Comparison of ENCODE assay signal across 21 cellular contexts in genomic region chr12:70180140-70180539, GRCh38.
A peak's percentile ranks its signal among the peaks of the same experiment; 100 is the strongest.
DNase-seq lines count a peak whose midpoint lies in the region; ATAC-seq, FAIRE-seq and TF ChIP-seq lines count a peak whose summit lies in the region.
"Had no signal": no experiment of that assay in that cellular context is flagged by ENCODE, and none has a peak within 500 bp of the region (broad histone marks: within the 10 kb centered on the region; RNA-seq: fewer than 3 reads in every experiment).

No MANE protein-coding gene starts in this region.

- H4K8ac ChIP-seq in H1 (ENCODE audit: extremely low read depth, insufficient read depth, low read length), result no peak overlapping the region

- H3K36me3 ChIP-seq in liver (ENCODE audit: control insufficient read depth in 4 of 4, insufficient read depth in 3 of 4, low read depth in 1 of 4, low read length in 3 of 4), result no peaks in the 10 kb centered on the region
- H3K36me3 ChIP-seq in HepG2 (replicated peaks in 1 of 2; ENCODE audit: control insufficient read depth in 1 of 2, insufficient read depth in 2 of 2, low read length in 2 of 2), result no peaks in the 10 kb centered on the region
- no peaks in the 10 kb centered on the region for H3K36me3 ChIP-seq in H1 (ENCODE audit: control insufficient read depth in 2 of 4, insufficient read depth in 4 of 4, low read length in 3 of 4)
- H3K36me3 ChIP-seq in body of pancreas (replicated peaks in 1 of 2; ENCODE audit: insufficient read depth in 1 of 2, low read depth in 2 of 2), result no peaks in the 10 kb centered on the region
- H3K36me3 ChIP-seq: BLaER1, Peyer's patch, right atrium auricular region, SJCRH30, vagina had no signal

- H3K79me1 ChIP-seq in H1 (ENCODE audit: low read depth, low read length), result no peaks in the 10 kb centered on the region

- H3K9ac ChIP-seq in liver (ENCODE audit: low read depth in 1 of 2, low read length in 2 of 2) (no peak overlapping the region), HepG2 (ENCODE audit: insufficient read depth, low read depth, low read length) (no peak overlapping the region), H1 (replicated peaks in 1 of 4; ENCODE audit: extremely low read depth in 1 of 4, low read depth in 3 of 4, low read length in 3 of 4) (no peak overlapping the region)
- H3K9ac ChIP-seq: BLaER1 had no signal

- no peak overlapping the region for H2BK5ac ChIP-seq in H1 (ENCODE audit: low read depth, low read length)

- no peaks in the 10 kb centered on the region for H4K20me1 ChIP-seq in HepG2 (ENCODE audit: insufficient read depth, low read length)
- H4K20me1 ChIP-seq in H1 (replicated peaks in 1 of 2; ENCODE audit: control insufficient read depth in 1 of 2, insufficient read depth in 2 of 2, low read length in 2 of 2), result no peaks in the 10 kb centered on the region
- H4K20me1 ChIP-seq: BLaER1 had no signal

- in situ Hi-C loops in HepG2 (cut with HindIII; ENCODE audit: extremely low pct_ligation_motif_present, low pct_unique_long_range_greater_than_20kb), result no loop called here

- H3K9me3 ChIP-seq in liver (ENCODE audit: control insufficient read depth in 4 of 4, low read length in 3 of 4), result no peaks in the 10 kb centered on the region
- no peaks in the 10 kb centered on the region for H3K9me3 ChIP-seq in HepG2 (ENCODE audit: low read length)
- H3K9me3 ChIP-seq in H1 (ENCODE audit: insufficient read depth in 2 of 2, low read depth in 1 of 2, low read length in 1 of 2), result peaks cover 0 to 7% of the 10 kb centered on the region in 2 experiments; a peak in 1 of 4 replicates
- no peaks in the 10 kb centered on the region for H3K9me3 ChIP-seq in body of pancreas
- H3K9me3 ChIP-seq: Peyer's patch, SJCRH30, vagina had no signal

- H4K91ac ChIP-seq in H1 (replicated peaks; ENCODE audit: insufficient read length, low read length), result no peak overlapping the region

- H3K23ac ChIP-seq in H1 (ENCODE audit: insufficient read length), result no peak overlapping the region

- BruUV-seq in HepG2 (replicated peaks; lab: Mats Ljungman, UMichigan), result no TSS peak

- TF ChIP-seq CTCF in liver (IDR thresholded peaks at IDR 0.05; ENCODE audit: low read depth, low read length, missing input control) (no peak), HepG2 (CRISPR knock-in tag; IDR thresholded peaks at IDR 0.05) (no peak), H1 (IDR thresholded peaks at IDR 0.05; ENCODE audit: control extremely low read depth in 1 of 3, insufficient read depth in 1 of 3, low read depth in 1 of 3, low read length in 3 of 3) (no peak), foreskin fibroblast (IDR thresholded peaks at IDR 0.05; ENCODE audit: low read depth, low read length) (no peak), body of pancreas (IDR thresholded peaks at IDR 0.05) (no peak)

- no peak overlapping the region for H2BK20ac ChIP-seq in H1 (ENCODE audit: low read length)

- H3K4me1 ChIP-seq in liver (ENCODE audit: control insufficient read depth in 4 of 4, insufficient read depth in 4 of 4, low read length in 3 of 4) (peaks cover 0 to 3% (median 0%) of the 10 kb centered on the region in 4 donors), HepG2 (ENCODE audit: insufficient read depth, low read length) (no peaks in the 10 kb centered on the region), H1 (replicated peaks in 1 of 4; ENCODE audit: control insufficient read depth in 3 of 4, insufficient read depth in 4 of 4, low read length in 3 of 4) (0 out of 7 replicates have a peak, but pooled peaks cover 0 to 2% (median 0%) of the 10 kb centered on the region in 4 experiments), body of pancreas (no peaks in the 10 kb centered on the region)
- H3K4me1 ChIP-seq: BLaER1, Peyer's patch, right atrium auricular region, SJCRH30, vagina had no signal

- POLR2A ChIA-PET in HepG2 (lab: Yijun Ruan, JAX), result no interaction called here
- POLR2A ChIA-PET in H1 (lab: Charles Lee; ENCODE audit: partially characterized antibody), result no interaction called here

- TF ChIP-seq POLR2A in HepG2 (IDR thresholded peaks at IDR 0.05; ENCODE audit: insufficient read depth in 1 of 2, low read depth in 2 of 2, low read length in 2 of 2), result no peak
- no peak for TF ChIP-seq POLR2A in H1 (IDR thresholded peaks at IDR 0.05; ENCODE audit: control extremely low read depth in 1 of 2, low read depth in 2 of 2, low read length in 2 of 2)
- no peak for TF ChIP-seq POLR2A in body of pancreas (IDR thresholded peaks at IDR 0.05)

- H3K4me3 ChIP-seq in liver (ENCODE audit: low read depth in 1 of 3, low read length in 3 of 3), result no peak overlapping the region
- H3K4me3 ChIP-seq in HepG2 (replicated peaks in 1 of 3; ENCODE audit: insufficient read depth in 1 of 3, low read depth in 2 of 3, low read length in 3 of 3), result no peak overlapping the region
- no peak overlapping the region for H3K4me3 ChIP-seq in H1 (ENCODE audit: extremely low read depth in 1 of 4, insufficient read depth in 2 of 4, low read depth in 3 of 4, low read length in 4 of 4)
- no peak overlapping the region for H3K4me3 ChIP-seq in foreskin fibroblast (ENCODE audit: low read depth in 1 of 2, low read length in 2 of 2)
- H3K4me3 ChIP-seq in body of pancreas, result no peak overlapping the region
- H3K4me3 ChIP-seq: BLaER1, Peyer's patch, right atrium auricular region, SJCRH30, vagina had no signal

- whole genome bisulfite sequencing in liver, result 34% methylated on average over 3 of the region's 3 CpGs
- 15% methylated on average over 3 of the region's 3 CpGs for WGBS in HepG2 (ENCODE audit: low lambda C conversion rate)
- 93% methylated on average over 3 of the region's 3 CpGs; no CpG with 5 or more reads in 1 of the 2 experiments for WGBS in H1 (ENCODE audit: extremely low coverage in 1 of 2, insufficient coverage in 1 of 2, insufficient read length in 1 of 2, insufficient replicate concordance in 2 of 2, low coverage in 1 of 2, low lambda C conversion rate in 2 of 2, missing lambda C conversion rate in 1 of 2), 2 experiments
- 62 to 64% methylated on average over 3 of the region's 3 CpGs for WGBS in body of pancreas, 2 donors

- no peak overlapping the region for H4K5ac ChIP-seq in H1 (ENCODE audit: insufficient read length, low read depth, low read length)

- no peak overlapping the region for H2AK5ac ChIP-seq in H1 (ENCODE audit: low read depth, low read length)

- no peaks in the 10 kb centered on the region for H3K27me3 Mint-ChIP-seq in activated T-helper 1 cell treated with anti-CD3 and anti-CD28 coated beads, Interleukin-12 subunit alpha, Interleukin-12 subunit beta, Interleukin-2, Interleukin-4 antibody, amounts not matched to agents 30 ng/mL and 10 ng/mL and 1 ng/mL, durations not matched to agents 14 hours and 24 hours and 36 hours (ENCODE audit: insufficient read depth)
- H3K27me3 Mint-ChIP-seq: activated CD4-positive, alpha-beta T cell treated with anti-CD3 and anti-CD28 coated beads, Interleukin-2, amount 10 ng/mL, durations not matched to agents 7 days and 5 days had no signal

- intact Hi-C loops in HepG2 (cut with micrococcal nuclease; ENCODE audit: unreplicated experiment) (no loop called here), body of pancreas (cut with DNase I) (no loop called here)
- intact Hi-C loops in activated T-helper 1 cell treated with anti-CD3 and anti-CD28 coated beads, Interleukin-12 subunit alpha, Interleukin-12 subunit beta, Interleukin-2, Interleukin-4 antibody, amounts not matched to agents 30 ng/mL and 10 ng/mL and 1 ng/mL, durations not matched to agents 14 hours and 24 hours and 36 hours (cut with micrococcal nuclease), result no loop called here

- H3K27me3 ChIP-seq in liver (ENCODE audit: control insufficient read depth in 4 of 4, insufficient read depth in 4 of 4, low read length in 3 of 4) (no peaks in the 10 kb centered on the region), HepG2 (ENCODE audit: control insufficient read depth in 1 of 2, insufficient read depth in 2 of 2, low read length in 2 of 2) (no peaks in the 10 kb centered on the region), H1 (replicated peaks in 1 of 4; ENCODE audit: control insufficient read depth in 3 of 4, extremely low read depth in 1 of 4, insufficient read depth in 3 of 4, low read length in 3 of 4) (no peaks in the 10 kb centered on the region), body of pancreas (no peaks in the 10 kb centered on the region)
- H3K27me3 ChIP-seq: BLaER1, Peyer's patch, right atrium auricular region, SJCRH30, vagina had no signal

- H2BK120ac ChIP-seq in H1 (replicated peaks; ENCODE audit: low read depth, low read length), result no peak overlapping the region

- H3K36me3 Mint-ChIP-seq in activated T-helper 1 cell treated with anti-CD3 and anti-CD28 coated beads, Interleukin-12 subunit alpha, Interleukin-12 subunit beta, Interleukin-2, Interleukin-4 antibody, amounts not matched to agents 30 ng/mL and 10 ng/mL and 1 ng/mL, durations not matched to agents 14 hours and 24 hours and 36 hours (ENCODE audit: low read depth), result no peaks in the 10 kb centered on the region

- no peak overlapping the region for H3K56ac ChIP-seq in H1 (replicated peaks; ENCODE audit: insufficient read length, low read depth, low read length)

- DNase-seq in HepG2 (ENCODE audit: low spot score), result no peak
- no peak for DNase-seq in H1 (ENCODE audit: low read depth in 1 of 2, low spot score in 2 of 2)
- peak; percentile 52 for DNase-seq in mucosa of gallbladder (ENCODE audit: low spot score)
- DNase-seq in activated T-helper 1 cell treated with anti-CD3 and anti-CD28 coated beads, Interleukin-12 subunit alpha, Interleukin-12 subunit beta, Interleukin-2, Interleukin-4 antibody, amounts not matched to agents 30 ng/mL and 10 ng/mL and 1 ng/mL, durations not matched to agents 14 hours and 24 hours and 36 hours (ENCODE audit: low spot score), result no peak
- DNase-seq in foreskin fibroblast, result no peak
- no peak for DNase-seq in Kasumi-1 (lab: John Stamatoyannopoulos, UW)
- DNase-seq in body of pancreas, result no peak
- DNase-seq: activated CD4-positive, alpha-beta T cell treated with anti-CD3 and anti-CD28 coated beads, Interleukin-2, amount 10 ng/mL, durations not matched to agents 7 days and 5 days; activated effector memory CD4-positive, alpha-beta T cell treated with Interleukin-2 at 50 U/mL for 16 hours; foreskin melanocyte; NCI-H1105; NK-92 treated with Interleukin-12 subunit alpha and Interleukin-12 subunit beta, amount 100 ng/mL, for 24 hours; T-helper 1 cell had no signal

- no peaks in the 10 kb centered on the region for H3K9me3 Mint-ChIP-seq in activated T-helper 1 cell treated with anti-CD3 and anti-CD28 coated beads, Interleukin-12 subunit alpha, Interleukin-12 subunit beta, Interleukin-2, Interleukin-4 antibody, amounts not matched to agents 30 ng/mL and 10 ng/mL and 1 ng/mL, durations not matched to agents 14 hours and 24 hours and 36 hours
- H3K9me3 Mint-ChIP-seq: activated CD4-positive, alpha-beta T cell treated with anti-CD3 and anti-CD28 coated beads, Interleukin-2, amount 10 ng/mL, durations not matched to agents 7 days and 5 days had no signal

- H3K14ac ChIP-seq in H1 (ENCODE audit: insufficient read length), result no peak overlapping the region

- H2BK12ac ChIP-seq in H1 (ENCODE audit: low read depth, low read length), result no peak overlapping the region

- TF ChIP-seq RAD21 in liver (IDR thresholded peaks at IDR 0.05) (no peak), HepG2 (CRISPR knock-in tag; IDR thresholded peaks at IDR 0.05) (no peak), H1 (IDR thresholded peaks at IDR 0.05 in 1 of 2, conservative IDR thresholded peaks at IDR 0.05 in 1 of 2; ENCODE audit: low read depth in 2 of 2, low read length in 2 of 2) (no peak)

- H3K27ac Mint-ChIP-seq in activated T-helper 1 cell treated with anti-CD3 and anti-CD28 coated beads, Interleukin-12 subunit alpha, Interleukin-12 subunit beta, Interleukin-2, Interleukin-4 antibody, amounts not matched to agents 30 ng/mL and 10 ng/mL and 1 ng/mL, durations not matched to agents 14 hours and 24 hours and 36 hours, result no peak overlapping the region
- H3K27ac Mint-ChIP-seq: activated CD4-positive, alpha-beta T cell treated with anti-CD3 and anti-CD28 coated beads, Interleukin-2, amount 10 ng/mL, durations not matched to agents 7 days and 5 days had no signal

- no peak overlapping the region for H3K27ac ChIP-seq in liver (ENCODE audit: low read depth in 1 of 2, low read length in 2 of 2)
- H3K27ac ChIP-seq in HepG2 (ENCODE audit: extremely low read length, insufficient read depth, low read length), result no peak overlapping the region
- no peak overlapping the region for H3K27ac ChIP-seq in H1 (ENCODE audit: low read depth, low read length)
- H3K27ac ChIP-seq in body of pancreas, result no peak overlapping the region
- H3K27ac ChIP-seq: BLaER1, Peyer's patch, right atrium auricular region, SJCRH30, vagina, VCaP had no signal

- H3K4me2 ChIP-seq in HepG2 (ENCODE audit: low read depth, low read length) (no peak overlapping the region), H1 (ENCODE audit: insufficient read depth in 1 of 2, low read depth in 2 of 2, low read length in 2 of 2) (no peak overlapping the region)
- H3K4me2 ChIP-seq: BLaER1 had no signal

- no peak overlapping the region for H3K4me3 Mint-ChIP-seq in activated T-helper 1 cell treated with anti-CD3 and anti-CD28 coated beads, Interleukin-12 subunit alpha, Interleukin-12 subunit beta, Interleukin-2, Interleukin-4 antibody, amounts not matched to agents 30 ng/mL and 10 ng/mL and 1 ng/mL, durations not matched to agents 14 hours and 24 hours and 36 hours
- H3K4me3 Mint-ChIP-seq: activated CD4-positive, alpha-beta T cell treated with anti-CD3 and anti-CD28 coated beads, Interleukin-2, amount 10 ng/mL, durations not matched to agents 7 days and 5 days had no signal

- H2BK15ac ChIP-seq in H1 (ENCODE audit: low read length), result no peak overlapping the region

- H3K79me2 ChIP-seq in HepG2 (ENCODE audit: insufficient read depth, low read length) (no peaks in the 10 kb centered on the region), H1 (ENCODE audit: control insufficient read depth in 1 of 2, insufficient read depth in 2 of 2, low read length in 2 of 2) (no peaks in the 10 kb centered on the region)

- H3K23me2 ChIP-seq in H1 (ENCODE audit: low read depth, low read length), result no peaks in the 10 kb centered on the region

- no peak for TF ChIP-seq EP300 in HepG2 (IDR thresholded peaks at IDR 0.05; ENCODE audit: low read depth in 2 of 2, low read length in 2 of 2)
- no peak for TF ChIP-seq EP300 in HepG2 (CRISPR knock-in tag; IDR thresholded peaks at IDR 0.05; ENCODE audit: borderline replicate concordance)
- TF ChIP-seq EP300 in H1 (IDR thresholded peaks at IDR 0.05; ENCODE audit: borderline replicate concordance in 1 of 2, low read depth in 2 of 2, low read length in 2 of 2), result no peak

- ATAC-seq in HepG2 (no peak), body of pancreas (no peak)

- H2AFZ ChIP-seq in HepG2 (ENCODE audit: low read length) (no peak overlapping the region), H1 (ENCODE audit: low read length) (peak overlapping the region; percentile 88; the same call in 1 of the 2 replicates)

- CTCF ChIA-PET in HepG2 (lab: Yijun Ruan, JAX; ENCODE audit: low intra/inter-chr PET ratio, low total read pairs), result no interaction called here
- CTCF ChIA-PET in H1 (lab: Charles Lee; ENCODE audit: partially characterized antibody), result interaction anchor here (0.7 kb wide), 1 partner anchor 8 kb away, joined by 3 read pairs; no protein-coding TSS in a partner anchor

- no peak overlapping the region for H3K18ac ChIP-seq in H1 (ENCODE audit: extremely low read depth, low read length)

- FAIRE-seq in HepG2 (lab: Jason Lieb, UNC) (no peak), H1 (lab: Jason Lieb, UNC) (no peak)
- FAIRE-seq: A204.1 had no signal

- no peaks in the 10 kb centered on the region for H3K4me1 Mint-ChIP-seq in activated T-helper 1 cell treated with anti-CD3 and anti-CD28 coated beads, Interleukin-12 subunit alpha, Interleukin-12 subunit beta, Interleukin-2, Interleukin-4 antibody, amounts not matched to agents 30 ng/mL and 10 ng/mL and 1 ng/mL, durations not matched to agents 14 hours and 24 hours and 36 hours (ENCODE audit: low read depth)
- H3K4me1 Mint-ChIP-seq: activated CD4-positive, alpha-beta T cell treated with anti-CD3 and anti-CD28 coated beads, Interleukin-2, amount 10 ng/mL, durations not matched to agents 7 days and 5 days had no signal

- no peak overlapping the region for H3K4ac ChIP-seq in H1 (replicated peaks; ENCODE audit: insufficient read length, low read depth, low read length)
